In genomic region chr5:141349917-141350619, GRCh38 we compare ENCODE assay signal across 8 cellular contexts. TPM values are rescaled to one million over a fixed set of nuclear protein-coding genes. Genes with fewer than 3 reads are reported as not detected.
DNase-seq lines count a peak whose midpoint lies in the region; ATAC-seq and TF ChIP-seq lines count a peak whose summit lies in the region.

Gene PCDHGB1, plus strand, starts transcription at chr5:141350099. Its CDS starts 162 bp downstream, at chr5:141350261.

- DNase-seq in AG08396 (ENCODE audit: low spot score) (peak; percentile 84), fibroblast of the aortic adventitia (ENCODE audit: low read depth) (peak; percentile 67), ovary (peak in 2 of 5 donors; percentile 42 to 49)

- no peaks in the 10 kb centered on the region for H3K9me3 ChIP-seq in Loucy (ENCODE audit: insufficient read depth, low read depth, low read length)
- peaks cover 5 to 37% of the 10 kb centered on the region in 2 donors for H3K9me3 ChIP-seq in ovary

- no peak within 1 kb of the TSS for H3K27ac ChIP-seq in ovary

- H3K9ac ChIP-seq in Loucy (ENCODE audit: low read depth, low read length, poor library complexity, severe bottlenecking) = no peak within 1 kb of the TSS

- peak within 1 kb of the TSS; percentile 44 for H3K4me3 ChIP-seq in Loucy (ENCODE audit: low read length, poor library complexity, severe bottlenecking)
- H3K4me3 ChIP-seq in WI38 (ENCODE audit: low read depth, low read length) = peak within 1 kb of the TSS; percentile 72
- peak within 1 kb of the TSS; percentile 58 for H3K4me3 ChIP-seq in fibroblast of the aortic adventitia (ENCODE audit: low read depth, low read length)
- peak within 1 kb of the TSS; percentile 9 for H3K4me3 ChIP-seq in ovary

- no peaks in the 10 kb centered on the region for H3K79me2 ChIP-seq in Loucy (ENCODE audit: insufficient read depth, low read length)

- peak within 1 kb of the TSS; percentile 59 for H2AFZ ChIP-seq in Loucy (ENCODE audit: low read length)

- no peak for ATAC-seq in HG02970 (IDR thresholded peaks at IDR 0.05; ENCODE audit: low FRiP score, unreplicated experiment)
- ATAC-seq in HG03108 (IDR thresholded peaks at IDR 0.05; ENCODE audit: unreplicated experiment) = no peak

- no peaks in the 10 kb centered on the region for H3K4me1 ChIP-seq in Loucy (ENCODE audit: insufficient read depth, low read length, poor library complexity, severe bottlenecking)
- no peaks in the 10 kb centered on the region for H3K4me1 ChIP-seq in ovary (ENCODE audit: insufficient read depth)

- no peak for TF ChIP-seq EP300 in ovary (IDR thresholded peaks at IDR 0.05)

- no peaks in the 10 kb centered on the region for H4K20me1 ChIP-seq in Loucy (ENCODE audit: insufficient read depth, low read length, poor library complexity, severe bottlenecking)

- H3F3A ChIP-seq in Loucy (ENCODE audit: low read depth) = no peaks in the 10 kb centered on the region

- no peaks in the 10 kb centered on the region for H3K27me3 ChIP-seq in Loucy (ENCODE audit: insufficient read depth, low read length, poor library complexity, severe bottlenecking)
- H3K27me3 ChIP-seq in ovary = no peaks in the 10 kb centered on the region

- H3K9me2 ChIP-seq in Loucy (replicated peaks; ENCODE audit: low read depth, low read length) = no peaks in the 10 kb centered on the region

- 19 to 27% (median 22%) methylated on average over 29 of the region's 29 CpGs for WGBS in ovary, 3 donors

- no peak for TF ChIP-seq POLR2A in ovary (IDR thresholded peaks at IDR 0.05)

- TF ChIP-seq CTCF in GM12874 (IDR thresholded peaks at IDR 0.05; ENCODE audit: insufficient read depth, low read depth, low read length) (peak; percentile 61), Loucy (conservative IDR thresholded peaks at IDR 0.05; ENCODE audit: low read length) (peak; percentile 65), WI38 (IDR thresholded peaks at IDR 0.05; ENCODE audit: low read depth, low read length) (peak; percentile 94), fibroblast of the aortic adventitia (IDR thresholded peaks at IDR 0.05; ENCODE audit: insufficient read depth, low read length) (peak; percentile 69), ovary (IDR thresholded peaks at IDR 0.05) (no peak)

- H3K4me2 ChIP-seq in Loucy (ENCODE audit: low read depth, low read length, poor library complexity, severe bottlenecking) = no peak within 1 kb of the TSS

- H3K36me3 ChIP-seq in Loucy (ENCODE audit: insufficient read depth, low read length) (no peaks in the 10 kb centered on the region), ovary (no peaks in the 10 kb centered on the region)

- intact Hi-C loops in ovary (cut with DNase I) = no loop called here

RNA-seq across cellular contexts. Expression of gene PCDHGB1, which starts in this region (rescaled TPM):
- total RNA-seq in fibroblast of the aortic adventitia (ENCODE audit: low replicate concordance) (3.1 and 4.2 TPM in 2 replicates), ovary (1 to 10 TPM; 3.7 to 9.3 (median 5.5) TPM)
- polyA plus RNA-seq in ovary = 1 to 10 TPM; 1.1 to 1.4 TPM

Comparison
In these comparisons a context has a peak if more than half of its experiments do, and no peak if none do; other contexts are left out.
1. CTCF ChIP-seq: peak in GM12874 (single experiment), Loucy (single experiment), WI38 (single experiment) and fibroblast of the aortic adventitia (single experiment); none in ovary (0 of 3).
2. H3K4me3 ChIP-seq: peak in every context shown above with its lines; median percentile 72 in WI38; 58 in fibroblast of the aortic adventitia; 44 in Loucy; 9 in ovary.